In genomic region chr18:74291771-74292540, GRCh38 we compare ENCODE assay signal across 8 cellular contexts. TPM values are rescaled to one million over a fixed set of nuclear protein-coding genes. Genes with fewer than 3 reads are reported as not detected.
A peak's percentile ranks its signal among the peaks of the same experiment; 100 is the strongest.
DNase-seq lines count a peak whose midpoint lies in the region; ATAC-seq lines count a peak whose summit lies in the region.

CYB5A (minus strand) TSS chr18:74291963; CDS start chr18:74291875, 88 bp downstream.

- peak; percentile 98 for DNase-seq in DMS 273 (lab: John Stamatoyannopoulos, UW; ENCODE audit: unreplicated experiment)
- peak; percentile 95 for DNase-seq in HuH-7.5 (ENCODE audit: low spot score)
- DNase-seq in RKO (ENCODE audit: low spot score), result peak; percentile 94
- DNase-seq in activated T-helper 1 cell treated with anti-CD3 and anti-CD28 coated beads, Interleukin-2, amount 50 U/mL, for 16 hours (ENCODE audit: low read depth in 1 of 2, low spot score in 1 of 2), result peak; percentile 96 to 98
- DNase-seq in fibroblast of gingiva (ENCODE audit: low read depth), result peak; percentile 96
- DNase-seq in naive thymus-derived CD4-positive, alpha-beta T cell, result peak; percentile 97 to 99 (median 98)
- peak; percentile 100 for DNase-seq in stimulated activated naive B cell treated with anti-CD40 and anti-IgM and Interleukin-4, amounts not matched to agents 10 μg/mL and 1 μg/mL and 100 μg/mL, for 72 hours

- H3K4me3 ChIP-seq in naive thymus-derived CD4-positive, alpha-beta T cell (ENCODE audit: low read length), result peak within 1 kb of the TSS; percentile 91

- H3K27ac ChIP-seq in naive thymus-derived CD4-positive, alpha-beta T cell (ENCODE audit: low read depth, low read length), result peak within 1 kb of the TSS; percentile 72

- peaks cover 0 to 3% (median 0%) of the 10 kb centered on the region in 11 donors for H3K9me3 Mint-ChIP-seq in naive thymus-derived CD4-positive, alpha-beta T cell
- H3K9me3 Mint-ChIP-seq in stimulated activated naive B cell treated with anti-CD40 and anti-IgM and Interleukin-4, amounts not matched to agents 10 μg/mL and 1 μg/mL and 100 μg/mL, for 72 hours, result no peaks in the 10 kb centered on the region

- intact Hi-C loops in naive thymus-derived CD4-positive, alpha-beta T cell (cut with micrococcal nuclease), result loop anchor here (1.0 to 5.0 kb wide), 14 partner anchors 13 to 915 kb away; partner anchors contain the start of genes TIMM21 (in 2 of the 2), ZNF407 (in 2 of the 2), CNDP2 (in 1 of the 2) and PTGR3 (in 1 of the 2)

- peak within 1 kb of the TSS in 8 of 9 donors; percentile 56 to 95 (median 87) for H3K27ac Mint-ChIP-seq in naive thymus-derived CD4-positive, alpha-beta T cell
- H3K27ac Mint-ChIP-seq in stimulated activated naive B cell treated with anti-CD40 and anti-IgM and Interleukin-4, amounts not matched to agents 10 μg/mL and 1 μg/mL and 100 μg/mL, for 72 hours, result peak within 1 kb of the TSS; percentile 94

- CTCF ChIA-PET in naive thymus-derived CD4-positive, alpha-beta T cell (lab: Charles Lee), result no interaction called here

- H3K36me3 Mint-ChIP-seq in naive thymus-derived CD4-positive, alpha-beta T cell, result peaks cover 0 to 7% (median 0%) of the 10 kb centered on the region in 5 donors
- peaks cover 2 to 3% of the 10 kb centered on the region in 2 donors for H3K36me3 Mint-ChIP-seq in stimulated activated naive B cell treated with anti-CD40 and anti-IgM and Interleukin-4, amounts not matched to agents 10 μg/mL and 1 μg/mL and 100 μg/mL, for 72 hours

- H3K4me1 ChIP-seq in naive thymus-derived CD4-positive, alpha-beta T cell (ENCODE audit: control insufficient read depth in 2 of 2, insufficient read depth in 2 of 2, low read length in 2 of 2), result peaks cover 0 to 3% of the 10 kb centered on the region in 2 donors

- peaks cover 0 to 30% (median 15%) of the 10 kb centered on the region in 7 donors for H3K4me1 Mint-ChIP-seq in naive thymus-derived CD4-positive, alpha-beta T cell
- H3K4me1 Mint-ChIP-seq in stimulated activated naive B cell treated with anti-CD40 and anti-IgM and Interleukin-4, amounts not matched to agents 10 μg/mL and 1 μg/mL and 100 μg/mL, for 72 hours, result peaks cover 14 to 26% of the 10 kb centered on the region in 2 donors

- POLR2A ChIA-PET in naive thymus-derived CD4-positive, alpha-beta T cell (lab: Charles Lee), result interaction anchor here (0.5 kb wide), 1 partner anchor 17 kb away, joined by 3 read pairs; no protein-coding TSS in a partner anchor

- H3K27me3 Mint-ChIP-seq in naive thymus-derived CD4-positive, alpha-beta T cell, result peaks cover 0 to 12% (median 0%) of the 10 kb centered on the region in 5 donors
- no peaks in the 10 kb centered on the region for H3K27me3 Mint-ChIP-seq in stimulated activated naive B cell treated with anti-CD40 and anti-IgM and Interleukin-4, amounts not matched to agents 10 μg/mL and 1 μg/mL and 100 μg/mL, for 72 hours

- peak; percentile 99 for ATAC-seq in GM21447 (IDR thresholded peaks at IDR 0.05; ENCODE audit: unreplicated experiment)
- ATAC-seq in naive thymus-derived CD4-positive, alpha-beta T cell, result peak; percentile 99
- ATAC-seq in stimulated activated naive B cell treated with anti-CD40 and anti-IgM and Interleukin-4, amounts not matched to agents 10 μg/mL and 1 μg/mL and 100 μg/mL, for 72 hours (replicated peaks), result peak; percentile 97 to 98

- no peaks in the 10 kb centered on the region for H3K9me3 ChIP-seq in naive thymus-derived CD4-positive, alpha-beta T cell (ENCODE audit: control insufficient read depth in 2 of 3, low read length in 3 of 3)

- H3K36me3 ChIP-seq in naive thymus-derived CD4-positive, alpha-beta T cell (ENCODE audit: control insufficient read depth in 2 of 3, insufficient read depth in 3 of 3, low read length in 3 of 3), result peaks cover 0 to 5% (median 0%) of the 10 kb centered on the region in 3 experiments

- no peaks in the 10 kb centered on the region for H3K27me3 ChIP-seq in naive thymus-derived CD4-positive, alpha-beta T cell (ENCODE audit: control insufficient read depth in 2 of 2, insufficient read depth in 2 of 2, low read length in 2 of 2)

- peak within 1 kb of the TSS in 2 of 10 donors; percentile 92 to 94 for H3K4me3 Mint-ChIP-seq in naive thymus-derived CD4-positive, alpha-beta T cell
- H3K4me3 Mint-ChIP-seq in stimulated activated naive B cell treated with anti-CD40 and anti-IgM and Interleukin-4, amounts not matched to agents 10 μg/mL and 1 μg/mL and 100 μg/mL, for 72 hours, result peak within 1 kb of the TSS; percentile 93 to 95

RNA-seq across cellular contexts. Expression of gene CYB5A, which starts in this region (rescaled TPM):
- total RNA-seq in naive thymus-derived CD4-positive, alpha-beta T cell, result 10 to 100 TPM; 13.9 to 36.9 (median 22.6) TPM
- polyA plus RNA-seq in naive thymus-derived CD4-positive, alpha-beta T cell, result 10 to 100 TPM; 46.6 to 57.3 TPM

Comparison
In these comparisons a context has a peak if more than half of its experiments do, and no peak if none do; other contexts are left out.
1. Peak in every context shown above with its lines: DNase-seq, ATAC-seq, H3K4me3 ChIP-seq and H3K27ac ChIP-seq.